Comparison of ENCODE assay signal across 1 cellular context in the genomic region with DNA sequence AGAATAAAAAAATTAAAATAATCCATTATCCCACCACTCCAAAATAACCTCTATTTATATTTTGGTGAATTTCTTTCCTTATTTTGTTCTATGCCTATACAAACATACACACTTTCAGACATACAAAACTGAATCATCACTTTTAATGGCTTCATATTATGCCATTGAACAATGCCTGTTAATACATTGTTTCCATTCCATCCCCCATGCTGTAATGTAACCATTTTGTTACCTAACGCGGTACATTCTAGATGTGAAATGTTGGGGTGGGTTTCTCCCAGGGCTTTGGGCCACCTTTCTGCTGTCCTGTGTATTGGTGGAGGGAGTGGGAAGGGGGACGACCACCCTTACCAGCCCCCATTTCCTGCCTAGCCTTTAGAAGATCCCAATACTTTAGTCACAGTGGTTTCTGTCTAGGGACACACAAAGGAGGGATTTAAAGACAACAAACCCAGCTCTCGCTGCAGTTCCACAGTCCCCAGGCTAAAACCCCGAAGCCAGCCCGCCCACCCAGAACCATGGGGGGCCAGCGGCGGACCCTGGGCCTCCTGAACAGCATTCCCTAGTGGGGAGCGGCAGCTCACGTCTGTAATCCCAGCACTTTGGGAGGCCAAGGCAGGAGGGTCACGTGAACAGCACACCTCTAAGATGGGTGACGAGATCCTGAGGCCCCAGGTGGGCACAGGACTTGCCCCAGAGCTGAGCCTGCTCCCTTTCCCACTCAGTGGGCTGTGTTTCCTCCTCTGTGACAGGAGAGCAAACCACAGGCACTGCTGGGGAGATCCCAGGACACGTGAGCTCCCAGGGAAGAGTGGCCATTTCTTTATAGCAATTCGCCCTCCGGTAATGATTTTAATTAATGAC.
TF ChIP-seq lines count a peak whose summit lies in the region.

No MANE protein-coding gene starts in this region.

TF ChIP-seq in GM23338, 12 proteins besides CTCF, POLR2A, EP300 and RAD21 (continued from another document):
- no peak for TF ChIP-seq ZNF114 (CRISPR knock-in tag; IDR thresholded peaks at IDR 0.05)
- no peak for TF ChIP-seq STAT1 (IDR thresholded peaks at IDR 0.05; ENCODE audit: unreplicated experiment)
- TF ChIP-seq, protein P1, sequence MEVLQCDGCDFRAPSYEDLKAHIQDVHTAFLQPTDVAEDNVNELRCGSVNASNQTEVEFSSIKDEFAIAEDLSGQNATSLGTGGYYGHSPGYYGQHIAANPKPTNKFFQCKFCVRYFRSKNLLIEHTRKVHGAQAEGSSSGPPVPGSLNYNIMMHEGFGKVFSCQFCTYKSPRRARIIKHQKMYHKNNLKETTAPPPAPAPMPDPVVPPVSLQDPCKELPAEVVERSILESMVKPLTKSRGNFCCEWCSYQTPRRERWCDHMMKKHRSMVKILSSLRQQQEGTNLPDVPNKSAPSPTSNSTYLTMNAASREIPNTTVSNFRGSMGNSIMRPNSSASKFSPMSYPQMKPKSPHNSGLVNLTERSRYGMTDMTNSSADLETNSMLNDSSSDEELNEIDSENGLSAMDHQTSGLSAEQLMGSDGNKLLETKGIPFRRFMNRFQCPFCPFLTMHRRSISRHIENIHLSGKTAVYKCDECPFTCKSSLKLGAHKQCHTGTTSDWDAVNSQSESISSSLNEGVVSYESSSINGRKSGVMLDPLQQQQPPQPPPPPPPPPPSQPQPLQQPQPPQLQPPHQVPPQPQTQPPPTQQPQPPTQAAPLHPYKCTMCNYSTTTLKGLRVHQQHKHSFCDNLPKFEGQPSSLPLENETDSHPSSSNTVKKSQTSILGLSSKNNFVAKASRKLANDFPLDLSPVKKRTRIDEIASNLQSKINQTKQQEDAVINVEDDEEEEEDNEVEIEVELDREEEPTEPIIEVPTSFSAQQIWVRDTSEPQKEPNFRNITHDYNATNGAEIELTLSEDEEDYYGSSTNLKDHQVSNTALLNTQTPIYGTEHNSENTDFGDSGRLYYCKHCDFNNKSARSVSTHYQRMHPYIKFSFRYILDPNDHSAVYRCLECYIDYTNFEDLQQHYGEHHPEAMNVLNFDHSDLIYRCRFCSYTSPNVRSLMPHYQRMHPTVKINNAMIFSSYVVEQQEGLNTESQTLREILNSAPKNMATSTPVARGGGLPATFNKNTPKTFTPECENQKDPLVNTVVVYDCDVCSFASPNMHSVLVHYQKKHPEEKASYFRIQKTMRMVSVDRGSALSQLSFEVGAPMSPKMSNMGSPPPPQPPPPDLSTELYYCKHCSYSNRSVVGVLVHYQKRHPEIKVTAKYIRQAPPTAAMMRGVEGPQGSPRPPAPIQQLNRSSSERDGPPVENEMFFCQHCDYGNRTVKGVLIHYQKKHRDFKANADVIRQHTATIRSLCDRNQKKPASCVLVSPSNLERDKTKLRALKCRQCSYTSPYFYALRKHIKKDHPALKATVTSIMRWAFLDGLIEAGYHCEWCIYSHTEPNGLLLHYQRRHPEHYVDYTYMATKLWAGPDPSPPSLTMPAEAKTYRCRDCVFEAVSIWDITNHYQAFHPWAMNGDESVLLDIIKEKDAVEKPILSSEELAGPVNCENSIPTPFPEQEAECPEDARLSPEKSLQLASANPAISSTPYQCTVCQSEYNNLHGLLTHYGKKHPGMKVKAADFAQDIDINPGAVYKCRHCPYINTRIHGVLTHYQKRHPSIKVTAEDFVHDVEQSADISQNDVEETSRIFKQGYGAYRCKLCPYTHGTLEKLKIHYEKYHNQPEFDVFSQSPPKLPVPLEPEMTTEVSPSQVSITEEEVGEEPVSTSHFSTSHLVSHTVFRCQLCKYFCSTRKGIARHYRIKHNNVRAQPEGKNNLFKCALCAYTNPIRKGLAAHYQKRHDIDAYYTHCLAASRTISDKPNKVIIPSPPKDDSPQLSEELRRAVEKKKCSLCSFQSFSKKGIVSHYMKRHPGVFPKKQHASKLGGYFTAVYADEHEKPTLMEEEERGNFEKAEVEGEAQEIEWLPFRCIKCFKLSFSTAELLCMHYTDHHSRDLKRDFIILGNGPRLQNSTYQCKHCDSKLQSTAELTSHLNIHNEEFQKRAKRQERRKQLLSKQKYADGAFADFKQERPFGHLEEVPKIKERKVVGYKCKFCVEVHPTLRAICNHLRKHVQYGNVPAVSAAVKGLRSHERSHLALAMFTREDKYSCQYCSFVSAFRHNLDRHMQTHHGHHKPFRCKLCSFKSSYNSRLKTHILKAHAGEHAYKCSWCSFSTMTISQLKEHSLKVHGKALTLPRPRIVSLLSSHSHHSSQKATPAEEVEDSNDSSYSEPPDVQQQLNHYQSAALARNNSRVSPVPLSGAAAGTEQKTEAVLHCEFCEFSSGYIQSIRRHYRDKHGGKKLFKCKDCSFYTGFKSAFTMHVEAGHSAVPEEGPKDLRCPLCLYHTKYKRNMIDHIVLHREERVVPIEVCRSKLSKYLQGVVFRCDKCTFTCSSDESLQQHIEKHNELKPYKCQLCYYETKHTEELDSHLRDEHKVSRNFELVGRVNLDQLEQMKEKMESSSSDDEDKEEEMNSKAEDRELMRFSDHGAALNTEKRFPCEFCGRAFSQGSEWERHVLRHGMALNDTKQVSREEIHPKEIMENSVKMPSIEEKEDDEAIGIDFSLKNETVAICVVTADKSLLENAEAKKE (CRISPR knock-in tag; IDR thresholded peaks at IDR 0.05) = no peak
- TF ChIP-seq EZH2phosphoT487 (IDR thresholded peaks at IDR 0.05; ENCODE audit: unreplicated experiment) = no peak
